Comparison of ENCODE assay signal across 32 cellular contexts in the genomic region with DNA sequence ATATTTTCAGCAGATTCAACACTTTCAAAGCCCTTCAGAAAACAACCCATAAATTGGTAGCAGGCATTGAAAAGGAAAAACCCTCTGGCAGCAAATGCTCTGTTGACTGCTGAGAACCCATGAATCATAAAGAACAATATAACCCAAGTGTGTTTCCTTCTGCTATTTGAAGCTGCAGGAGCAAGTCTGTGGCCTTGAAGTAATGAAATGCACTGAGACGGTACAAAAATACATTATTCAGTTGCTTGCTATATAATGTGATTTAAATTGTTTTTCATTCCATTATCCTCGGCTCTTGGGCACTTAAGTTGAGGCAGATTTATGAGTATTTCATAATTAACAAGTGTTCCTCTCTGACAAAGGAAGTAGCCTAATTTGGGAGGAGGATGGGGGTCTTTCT. TPM values are rescaled to one million over a fixed set of nuclear protein-coding genes. Genes with fewer than 3 reads are reported as not detected.
"Had no signal": no experiment of that assay in that cellular context is flagged by ENCODE, and none has a peak within 500 bp of the region (broad histone marks: within the 10 kb centered on the region; RNA-seq: fewer than 3 reads in every experiment).

No MANE protein-coding gene starts in this region.

- H3K4me3 Mint-ChIP-seq: activated CD4-positive, alpha-beta T cell treated with anti-CD3 and anti-CD28 coated beads, Interleukin-2, amount 10 ng/mL, durations not matched to agents 24 days and 14 days; activated CD8-positive, alpha-beta T cell treated with anti-CD3 and anti-CD28 coated beads for 36 hours; activated naive CD8-positive, alpha-beta T cell treated with anti-CD3 and anti-CD28 coated beads for 36 hours; activated T-cell treated with anti-CD3 and anti-CD28 coated beads, Interleukin-2, amount 50 U/mL, for 72 hours; activated T-helper 17 cell treated with anti-CD3 and anti-CD28 coated beads, Interleukin-2, amount 50 U/mL, for 72 hours had no signal

- H3K27ac ChIP-seq: ascending aorta, cardiac muscle cell, PC-9, RWPE1, WERI-Rb-1 had no signal

- H3K36me3 ChIP-seq: ascending aorta, cardiac muscle cell, WERI-Rb-1 had no signal

- H3K4me1 Mint-ChIP-seq: activated CD4-positive, alpha-beta T cell treated with anti-CD3 and anti-CD28 coated beads, Interleukin-2, amount 10 ng/mL, durations not matched to agents 24 days and 14 days; activated naive CD8-positive, alpha-beta T cell treated with anti-CD3 and anti-CD28 coated beads for 36 hours; activated T-helper 17 cell treated with anti-CD3 and anti-CD28 coated beads, Interleukin-2, amount 50 U/mL, for 72 hours had no signal

- H3K36me3 Mint-ChIP-seq: activated naive CD8-positive, alpha-beta T cell treated with anti-CD3 and anti-CD28 coated beads for 36 hours had no signal

- H3K4me3 ChIP-seq: ascending aorta, cardiac muscle cell, PC-9 had no signal

- H3K27ac Mint-ChIP-seq: activated CD4-positive, alpha-beta T cell treated with anti-CD3 and anti-CD28 coated beads, Interleukin-2, amount 10 ng/mL, durations not matched to agents 24 days and 14 days; activated CD8-positive, alpha-beta T cell treated with anti-CD3 and anti-CD28 coated beads for 36 hours; activated naive CD8-positive, alpha-beta T cell treated with anti-CD3 and anti-CD28 coated beads for 36 hours; activated T-cell treated with anti-CD3 and anti-CD28 coated beads, Interleukin-2, amount 50 U/mL, for 72 hours; activated T-helper 17 cell treated with anti-CD3 and anti-CD28 coated beads, Interleukin-2, amount 50 U/mL, for 72 hours had no signal

- DNase-seq: activated CD4-positive, alpha-beta T cell treated with anti-CD3 and anti-CD28 coated beads for 1 hour; activated CD4-positive, alpha-beta T cell treated with anti-CD3 and anti-CD28 coated beads, Interleukin-2, amount 10 ng/mL, durations not matched to agents 24 days and 14 days; activated CD4-positive, alpha-beta T cell treated with anti-CD3 and anti-CD28 coated beads, Interleukin-2, amount 50 U/mL, for 4 hours; activated CD4-positive, CD25-positive, alpha-beta regulatory T cell; activated CD8-positive, alpha-beta T cell treated with anti-CD3 and anti-CD28 coated beads for 36 hours; activated effector memory CD4-positive, alpha-beta T cell treated with anti-CD3 and anti-CD28 coated beads, Interleukin-2, amount 50 U/mL, for 16 hours; activated naive CD4-positive, alpha-beta T cell; activated naive CD4-positive, alpha-beta T cell treated with anti-CD3 and anti-CD28 coated beads, Interleukin-2, amount 50 U/mL, for 16 hours; activated naive CD8-positive, alpha-beta T cell treated with anti-CD3 and anti-CD28 coated beads for 36 hours; activated T-cell treated with anti-CD3 and anti-CD28 coated beads, Interleukin-2, amount 50 U/mL, for 1 hour; activated T-cell treated with anti-CD3 and anti-CD28 coated beads, Interleukin-2, amount 50 U/mL, for 72 hours; amygdala; KG1; MM.1S; MV-4-11; NCI-H1092; NCI-H1436 treated with DMSO at 0.1 percent for 48 hours; NCI-H1694 treated with DMSO at 0.1 percent for 48 hours; NCI-H2029; NCI-H446 treated with DMSO at 0.1 percent for 48 hours; NCI-H524; PC-9; T1000; WERI-Rb-1 had no signal

- H3K9me3 Mint-ChIP-seq: activated CD4-positive, alpha-beta T cell treated with anti-CD3 and anti-CD28 coated beads, Interleukin-2, amount 10 ng/mL, durations not matched to agents 24 days and 14 days; activated naive CD8-positive, alpha-beta T cell treated with anti-CD3 and anti-CD28 coated beads for 36 hours; activated T-cell treated with anti-CD3 and anti-CD28 coated beads, Interleukin-2, amount 50 U/mL, for 72 hours; activated T-helper 17 cell treated with anti-CD3 and anti-CD28 coated beads, Interleukin-2, amount 50 U/mL, for 72 hours had no signal

RNA-seq across cellular contexts. Expression of a gene that starts 40.6 kb away (rescaled TPM):
- total RNA-seq: activated CD8-positive, alpha-beta memory T cell treated with anti-CD3 and anti-CD28 coated beads for 36 hours; activated CD8-positive, alpha-beta T cell treated with anti-CD3 and anti-CD28 coated beads for 36 hours; activated naive CD8-positive, alpha-beta T cell treated with anti-CD3 and anti-CD28 coated beads for 36 hours; activated T-helper 17 cell treated with anti-CD3 and anti-CD28 coated beads, Interleukin-2, amount 50 U/mL, for 72 hours; OCI-LY7; T-helper 1 cell treated with Interleukin-12 subunit alpha and Interleukin-12 subunit beta and Interleukin-4 antibody, amounts not matched to agents 30 ng/mL and 1 ng/mL, for 36 hours; T-helper 2 cell treated with Interferon-gamma antibody and Interleukin-4, amounts not matched to agents 100 ng/mL and 5 ng/mL, for 36 hours had no signal
